ENCODE assay signal across 8 cellular contexts in the genomic region with DNA sequence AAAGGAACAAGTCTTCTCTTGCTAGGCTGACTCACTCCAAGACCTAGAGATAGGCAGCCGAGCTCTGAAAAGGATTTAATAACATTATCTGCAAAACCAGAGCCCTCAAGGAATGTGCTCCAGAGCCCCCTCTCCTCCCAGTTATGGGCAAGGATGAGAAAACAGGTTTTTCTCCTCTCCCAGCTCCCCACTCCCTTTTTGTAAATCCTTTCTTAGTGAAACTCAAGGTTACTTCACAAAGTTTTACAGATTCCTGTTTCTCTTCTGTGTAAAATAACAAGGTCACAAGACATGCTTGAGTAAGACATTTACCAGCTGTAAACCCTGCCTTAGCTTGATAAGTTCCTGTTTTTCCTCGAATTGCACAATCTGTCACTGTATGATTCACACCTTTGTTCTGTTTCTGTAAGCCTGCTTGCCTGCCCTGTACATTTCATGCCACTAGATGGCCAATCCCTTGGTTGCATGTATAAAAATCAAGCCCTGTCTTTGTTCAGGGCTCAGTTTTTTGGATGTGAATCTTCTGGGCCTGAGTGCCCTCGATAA.
DNase-seq lines count a peak whose midpoint lies in the region; ATAC-seq, FAIRE-seq and TF ChIP-seq lines count a peak whose summit lies in the region.

No MANE protein-coding gene starts in this region.

- H3K27ac ChIP-seq in esophagus muscularis mucosa (replicated peaks in 1 of 4) = no peak overlapping the region

- H3K4me1 ChIP-seq in esophagus muscularis mucosa = no peaks in the 10 kb centered on the region

- no peaks in the 10 kb centered on the region for H3K36me3 ChIP-seq in esophagus muscularis mucosa

- TF ChIP-seq POLR2A in esophagus muscularis mucosa (IDR thresholded peaks at IDR 0.05; ENCODE audit: low read depth) = no peak

- H3K4me3 ChIP-seq in esophagus muscularis mucosa = no peak overlapping the region

- H3K27me3 ChIP-seq in esophagus muscularis mucosa = no peaks in the 10 kb centered on the region

- intact Hi-C loops in esophagus muscularis mucosa (cut with DNase I) = no loop called here

- DNase-seq in AG08395 (ENCODE audit: low spot score) (peak; percentile 39), NCI-H226 (peak; percentile 56), esophagus muscularis mucosa (ENCODE audit: extremely low spot score) (no peak), urothelium cell line (ENCODE audit: low spot score) (peak; percentile 49), cerebellum (ENCODE audit: low spot score) (no peak), NCI-H526 treated with DMSO at 0.1 percent for 48 hours (lab: John Stamatoyannopoulos, UW) (no peak)

- peak in 2 of 3 experiments; percentile 20 to 24 for TF ChIP-seq CTCF in esophagus muscularis mucosa (IDR thresholded peaks at IDR 0.05)

- H3K9me3 ChIP-seq in esophagus muscularis mucosa = peaks cover 0 to 6% (median 3%) of the 10 kb centered on the region in 4 donors

- WGBS in esophagus muscularis mucosa = 53% methylated on average over 3 of the region's 3 CpGs

- ATAC-seq in GM21576 (IDR thresholded peaks at IDR 0.05; ENCODE audit: unreplicated experiment) = peak; percentile 52
- ATAC-seq in activated CD4-positive, CD25-positive, alpha-beta regulatory T cell treated with anti-CD3 and anti-CD28 coated beads, Interleukin-2, amount 50 U/mL, for 24 hours = no peak

- no peak for TF ChIP-seq EP300 in esophagus muscularis mucosa (IDR thresholded peaks at IDR 0.05)

- peak; percentile 91 for FAIRE-seq in urothelium cell line (lab: Jason Lieb, UNC)

Comparison
In these comparisons a context has a peak if more than half of its experiments do, and no peak if none do; other contexts are left out.
1. DNase-seq: peak in AG08395 (single experiment), NCI-H226 (single experiment) and urothelium cell line (single experiment); none in esophagus muscularis mucosa (single experiment), cerebellum (single experiment) and NCI-H526 treated with DMSO at 0.1 percent for 48 hours (single experiment).